ENCODE assay signal across 19 cellular contexts in genomic region chr3:147218976-147219375, GRCh38.
DNase-seq lines count a peak whose midpoint lies in the region; ATAC-seq, FAIRE-seq and TF ChIP-seq lines count a peak whose summit lies in the region.
"Had no signal": no experiment of that assay in that cellular context is flagged by ENCODE, and none has a peak within 500 bp of the region (broad histone marks: within the 10 kb centered on the region; RNA-seq: fewer than 3 reads in every experiment).

No MANE protein-coding gene starts in this region.

- H3K4me3 ChIP-seq in ACC112 (ENCODE audit: low read depth, low read length) (peak overlapping the region; percentile 42; the same call in 1 of the 2 replicates), HCT116 (replicated peaks in 1 of 2; ENCODE audit: low read depth in 1 of 2, low read length in 2 of 2) (no peak overlapping the region), astrocyte of the spinal cord (ENCODE audit: low read depth, low read length) (no peak overlapping the region), neural cell (ENCODE audit: low read length) (no peak overlapping the region), ovary (no peak overlapping the region), OCI-LY7 (ENCODE audit: low read depth, low read length, poor library complexity, severe bottlenecking) (no peak overlapping the region)
- H3K4me3 ChIP-seq: SJSA1 had no signal

- TF ChIP-seq POLR2A in HCT116 (IDR thresholded peaks at IDR 0.05; ENCODE audit: borderline replicate concordance, extremely low read depth, insufficient read depth, insufficient read length) (no peak), ovary (IDR thresholded peaks at IDR 0.05) (no peak), H54 (IDR thresholded peaks at IDR 0.05; ENCODE audit: low read depth, low read length) (no peak)

- no peaks in the 10 kb centered on the region for H3K79me2 ChIP-seq in ACC112 (ENCODE audit: control insufficient read depth, insufficient read depth, low read length, unreplicated experiment)
- H3K79me2 ChIP-seq in HCT116 (ENCODE audit: insufficient read depth, low read length): no peaks in the 10 kb centered on the region
- no peaks in the 10 kb centered on the region for H3K79me2 ChIP-seq in neural cell (replicated peaks; ENCODE audit: insufficient read depth, low read length)
- no peaks in the 10 kb centered on the region for H3K79me2 ChIP-seq in OCI-LY7 (ENCODE audit: insufficient read depth, low read depth, low read length)

- H3K36me3 ChIP-seq in ACC112 (ENCODE audit: insufficient read depth, low read length) (no peaks in the 10 kb centered on the region), HCT116 (ENCODE audit: control insufficient read depth in 1 of 2, insufficient read depth in 2 of 2, low read length in 2 of 2) (no peaks in the 10 kb centered on the region), neural cell (ENCODE audit: insufficient read depth, low read length) (no peaks in the 10 kb centered on the region), ovary (no peaks in the 10 kb centered on the region), OCI-LY7 (ENCODE audit: insufficient read depth, low read length) (no peaks in the 10 kb centered on the region)
- H3K36me3 ChIP-seq: SJSA1 had no signal

- H3K9me2 ChIP-seq in HCT116 (ENCODE audit: insufficient read depth) (no peaks in the 10 kb centered on the region), neural cell (ENCODE audit: insufficient read depth, low read length) (no peaks in the 10 kb centered on the region), OCI-LY7 (ENCODE audit: insufficient read depth, low read length) (no peaks in the 10 kb centered on the region)

- no peak for TF ChIP-seq RAD21 in HCT116 (IDR thresholded peaks at IDR 0.05; ENCODE audit: low read depth)
- no peak for TF ChIP-seq RAD21 in neural cell (conservative IDR thresholded peaks at IDR 0.05)

- RAD21 ChIA-PET in HCT116 (lab: Charles Lee; ENCODE audit: low non-redundant PET in 1 of 2, low total read pairs in 2 of 2, uncharacterized antibody in 2 of 2, unreplicated experiment in 2 of 2): no interaction called here

- H2AFZ ChIP-seq in ACC112 (ENCODE audit: low read length, unreplicated experiment): peak overlapping the region; percentile 66
- peak overlapping the region; percentile 57 for H2AFZ ChIP-seq in HCT116 (ENCODE audit: low read depth, low read length, poor library complexity, severe bottlenecking)
- H2AFZ ChIP-seq in neural cell (ENCODE audit: low read depth, low read length): peak overlapping the region; percentile 15
- no peak overlapping the region; the same call in 1 of the 2 replicates for H2AFZ ChIP-seq in OCI-LY7 (ENCODE audit: low read length)

- no peak for ATAC-seq in HCT116
- ATAC-seq in stimulated activated naive CD8-positive, alpha-beta T cell treated with anti-CD3 and anti-CD28 coated beads, Interleukin-15, Interleukin-2, amounts not matched to agents 100 U/mL and 50 U/mL, for 24 hours: no peak

- H3K4me2 ChIP-seq in HCT116 (ENCODE audit: low read length) (no peak overlapping the region), neural cell (ENCODE audit: low read length) (peak overlapping the region; percentile 7), OCI-LY7 (ENCODE audit: low read length) (no peak overlapping the region)

- POLR2A ChIA-PET in HCT116 (lab: Charles Lee) (no interaction called here), OCI-LY7 (lab: Charles Lee) (no interaction called here)

- DNase-seq in HCT116 (ENCODE audit: low read depth, low spot score) (no peak), astrocyte of the spinal cord (ENCODE audit: low read depth, low spot score) (peak; percentile 15), ovary (no peak), H54 (ENCODE audit: insufficient read length, low spot score) (no peak), OCI-LY7 (ENCODE audit: low spot score) (no peak)
- DNase-seq in stimulated activated naive CD8-positive, alpha-beta T cell treated with anti-CD3 and anti-CD28 coated beads, Interleukin-15, Interleukin-2, amounts not matched to agents 100 U/mL and 50 U/mL, for 24 hours: no peak
- DNase-seq: AML-193; CD4-positive, alpha-beta T cell; DMS79; GDM1; GOT3; KG1; NCI-H187 treated with DMSO at 0.1 percent for 48 hours; NCI-H2171 treated with DMSO at 0.1 percent for 48 hours; NCI-H510A had no signal

- H4K20me1 ChIP-seq in HCT116 (ENCODE audit: insufficient read depth) (no peaks in the 10 kb centered on the region), neural cell (ENCODE audit: insufficient read depth) (no peaks in the 10 kb centered on the region), OCI-LY7 (ENCODE audit: insufficient read depth, low read length) (no peaks in the 10 kb centered on the region)

- H3K27ac ChIP-seq in ACC112 (ENCODE audit: low read depth, low read length) (no peak overlapping the region), HCT116 (ENCODE audit: low read depth, low read length) (no peak overlapping the region), neural cell (ENCODE audit: low read length) (peak overlapping the region; percentile 43), ovary (no peak overlapping the region), OCI-LY7 (ENCODE audit: low read depth, low read length, poor library complexity, severe bottlenecking) (no peak overlapping the region)
- H3K27ac ChIP-seq: SJSA1 had no signal

- H3K4me1 ChIP-seq in ACC112 (ENCODE audit: control insufficient read depth, insufficient read depth, low read length, unreplicated experiment) (no peaks in the 10 kb centered on the region), HCT116 (ENCODE audit: control insufficient read depth in 1 of 2, insufficient read depth in 2 of 2, low read length in 2 of 2) (no peaks in the 10 kb centered on the region), ovary (ENCODE audit: insufficient read depth) (no peaks in the 10 kb centered on the region), OCI-LY7 (ENCODE audit: insufficient read depth, low read length, poor library complexity, severe bottlenecking) (no peaks in the 10 kb centered on the region)
- H3K4me1 ChIP-seq: SJSA1 had no signal

- H3F3A ChIP-seq in neural cell (ENCODE audit: insufficient read depth, low read length, poor library complexity, severe bottlenecking): no peaks in the 10 kb centered on the region

- CTCF ChIA-PET in HCT116 (lab: Charles Lee) (no interaction called here), OCI-LY7 (lab: Charles Lee; ENCODE audit: unreplicated experiment) (no interaction called here)

- FAIRE-seq in H54 (lab: Jason Lieb, UNC): no peak
- FAIRE-seq: A204.1 had no signal

- H3K9ac ChIP-seq in HCT116 (ENCODE audit: low read length) (no peak overlapping the region), neural cell (ENCODE audit: low read length) (no peak overlapping the region)

- no peak for TF ChIP-seq CTCF in HCT116 (IDR thresholded peaks at IDR 0.05 in 2 of 3, conservative IDR thresholded peaks at IDR 0.05 in 1 of 3; ENCODE audit: borderline replicate concordance in 1 of 3, insufficient read depth in 1 of 3, low read depth in 2 of 3, low read length in 2 of 3)
- TF ChIP-seq CTCF in astrocyte of the spinal cord (IDR thresholded peaks at IDR 0.05; ENCODE audit: low read depth, low read length): no peak
- TF ChIP-seq CTCF in neural cell (IDR thresholded peaks at IDR 0.05; ENCODE audit: poor library complexity, severe bottlenecking): no peak
- TF ChIP-seq CTCF in ovary (IDR thresholded peaks at IDR 0.05): no peak
- no peak for TF ChIP-seq CTCF in OCI-LY7 (conservative IDR thresholded peaks at IDR 0.05; ENCODE audit: low read length)

- WGBS in ovary, 3 donors: 78 to 83% (median 79%) methylated on average over 4 of the region's 4 CpGs

- intact Hi-C loops in HCT116 (cut with micrococcal nuclease) (no loop called here), ovary (cut with DNase I) (no loop called here), OCI-LY7 (cut with micrococcal nuclease; ENCODE audit: unreplicated experiment) (no loop called here)

- H3K9me3 ChIP-seq in HCT116 (ENCODE audit: control insufficient read depth in 1 of 2, insufficient read depth in 1 of 2, low read depth in 1 of 2, low read length in 2 of 2) (no peaks in the 10 kb centered on the region), neural cell (ENCODE audit: low read length) (no peaks in the 10 kb centered on the region), ovary (no peaks in the 10 kb centered on the region), OCI-LY7 (ENCODE audit: low read length) (no peaks in the 10 kb centered on the region)
- H3K9me3 ChIP-seq: SJSA1 had no signal

- in situ Hi-C loops in astrocyte of the spinal cord (cut with HindIII; ENCODE audit: low sequenced_read_pairs): no loop called here

- TF ChIP-seq EP300 in neural cell (conservative IDR thresholded peaks at IDR 0.05; ENCODE audit: poor library complexity, severe bottlenecking) (no peak), ovary (IDR thresholded peaks at IDR 0.05) (no peak)

- H3K27me3 ChIP-seq in ACC112 (ENCODE audit: insufficient read depth, low read length): no peaks in the 10 kb centered on the region
- H3K27me3 ChIP-seq in HCT116 (ENCODE audit: insufficient read depth, low read length): no peaks in the 10 kb centered on the region
- H3K27me3 ChIP-seq in neural cell (ENCODE audit: insufficient read depth, low read depth, low read length): no peaks in the 10 kb centered on the region
- H3K27me3 ChIP-seq in ovary: no peaks in the 10 kb centered on the region
- H3K27me3 ChIP-seq: SJSA1 had no signal

- BruUV-seq in HCT116 (replicated peaks; lab: Mats Ljungman, UMichigan): no TSS peak
- no TSS peak for BruUV-seq in OCI-LY7 (replicated peaks; lab: Mats Ljungman, UMichigan)

TF ChIP-seq in HCT116, 20 proteins besides CTCF, POLR2A, EP300 and RAD21 (continues in another document):
- TF ChIP-seq SP1 (IDR thresholded peaks at IDR 0.05; ENCODE audit: low read depth) (no peak), EZH2phosphoT487 (IDR thresholded peaks at IDR 0.05; ENCODE audit: borderline replicate concordance) (no peak), ZNF274 (IDR thresholded peaks at IDR 0.05; ENCODE audit: low read depth, low read length) (no peak), YY1 (IDR thresholded peaks at IDR 0.05; ENCODE audit: extremely low read depth, insufficient replicate concordance, low read depth, low read length) (no peak), MAX (IDR thresholded peaks at IDR 0.05) (no peak)

TF ChIP-seq in neural cell, 6 proteins besides CTCF, POLR2A, EP300 and RAD21 (continues in another document):
- TF ChIP-seq POLR2AphosphoS5 (IDR thresholded peaks at IDR 0.05): no peak
- no peak for TF ChIP-seq SMC3 (conservative IDR thresholded peaks at IDR 0.05; ENCODE audit: poor library complexity)
- TF ChIP-seq MXI1 (conservative IDR thresholded peaks at IDR 0.05; ENCODE audit: poor library complexity, severe bottlenecking): no peak
